ENCODE assay signal across 8 cellular contexts in the genomic region with DNA sequence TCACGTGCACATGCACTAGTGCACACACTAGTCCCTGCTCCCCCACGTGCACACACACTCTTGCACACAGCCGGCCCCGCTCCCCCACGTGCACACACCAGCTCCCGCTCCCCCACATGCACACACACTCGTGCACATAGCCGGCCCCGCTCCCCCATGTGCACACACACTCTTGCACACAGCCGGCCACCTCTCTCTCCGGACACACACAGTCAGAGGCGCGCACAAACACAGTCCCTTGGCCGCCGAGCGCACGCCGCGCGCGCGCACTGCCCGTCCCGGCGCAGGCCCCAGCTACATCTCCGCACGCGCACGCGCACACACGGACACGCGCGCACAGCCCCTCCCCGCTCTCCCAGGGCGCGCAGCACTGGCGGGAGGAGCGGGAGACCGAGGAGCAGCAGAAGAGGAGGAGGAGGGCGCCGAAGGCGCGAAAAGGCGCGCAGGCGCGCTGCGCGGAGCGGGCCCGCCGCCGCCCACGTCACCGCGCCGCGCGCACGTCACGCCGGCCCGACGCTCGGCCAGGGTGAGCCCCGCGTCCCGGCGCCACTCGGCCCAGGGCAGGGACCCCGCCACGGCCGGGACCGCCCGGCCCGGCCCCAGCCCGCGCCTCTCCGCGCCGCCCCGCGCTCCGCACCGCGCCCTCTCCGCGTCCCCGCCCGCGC. TPM values are rescaled to one million over a fixed set of nuclear protein-coding genes. Genes with fewer than 3 reads are reported as not detected.
DNase-seq lines count a peak whose midpoint lies in the region; ATAC-seq and TF ChIP-seq lines count a peak whose summit lies in the region.

A gene with protein sequence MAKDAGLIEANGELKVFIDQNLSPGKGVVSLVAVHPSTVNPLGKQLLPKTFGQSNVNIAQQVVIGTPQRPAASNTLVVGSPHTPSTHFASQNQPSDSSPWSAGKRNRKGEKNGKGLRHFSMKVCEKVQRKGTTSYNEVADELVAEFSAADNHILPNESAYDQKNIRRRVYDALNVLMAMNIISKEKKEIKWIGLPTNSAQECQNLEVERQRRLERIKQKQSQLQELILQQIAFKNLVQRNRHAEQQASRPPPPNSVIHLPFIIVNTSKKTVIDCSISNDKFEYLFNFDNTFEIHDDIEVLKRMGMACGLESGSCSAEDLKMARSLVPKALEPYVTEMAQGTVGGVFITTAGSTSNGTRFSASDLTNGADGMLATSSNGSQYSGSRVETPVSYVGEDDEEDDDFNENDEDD (plus strand): TSS at position 549 of the 665 bp plus-strand sequence. CDS start 1,085 bp downstream, outside the sequence.

- TF ChIP-seq CTCF in right atrium auricular region (IDR thresholded peaks at IDR 0.05) (no peak), psoas muscle (IDR thresholded peaks at IDR 0.05) (no peak)

- H3K4me3 ChIP-seq in right atrium auricular region (peak within 1 kb of the TSS; percentile 51 to 63), psoas muscle (peak within 1 kb of the TSS; percentile 71)

- peak; percentile 69 for TF ChIP-seq POLR2A in GM18505 (IDR thresholded peaks at IDR 0.05; ENCODE audit: borderline replicate concordance, extremely low read depth, insufficient read depth, insufficient read length)

- no peaks in the 10 kb centered on the region for H3K9me3 ChIP-seq in right atrium auricular region
- no peaks in the 10 kb centered on the region for H3K9me3 ChIP-seq in psoas muscle

- ATAC-seq in GM18505 (IDR thresholded peaks at IDR 0.05; ENCODE audit: unreplicated experiment) (peak; percentile 83), HG02870 (IDR thresholded peaks at IDR 0.05; ENCODE audit: unreplicated experiment) (peak; percentile 72), psoas muscle (peak; percentile 82 to 88 (median 87))

- H3K27me3 ChIP-seq in right atrium auricular region (no peaks in the 10 kb centered on the region), psoas muscle (ENCODE audit: insufficient read depth in 3 of 3, low read length in 2 of 3) (no peaks in the 10 kb centered on the region)

- intact Hi-C loops in T-helper 1 cell treated with Interleukin-12 subunit alpha and Interleukin-12 subunit beta and Interleukin-4 antibody, amounts not matched to agents 30 ng/mL and 1 ng/mL, for 36 hours (cut with micrococcal nuclease) = loop anchor here (1.0 to 10.0 kb wide), 4 partner anchors 94 to 731 kb away; a partner anchor contains a TSS
- intact Hi-C loops in psoas muscle (cut with DNase I) = no loop called here

- H3K4me1 ChIP-seq in right atrium auricular region (peaks cover 0 to 14% of the 10 kb centered on the region in 2 donors), psoas muscle (peaks cover 4% of the 10 kb centered on the region)

- DNase-seq in NCI-H1436 treated with DMSO at 0.1 percent for 48 hours (lab: John Stamatoyannopoulos, UW) (peak; percentile 24), anterior cingulate cortex (lab: John Stamatoyannopoulos, UW) (peak in 54 of 58 donors; percentile 28 to 88 (median 66)), right atrium auricular region (ENCODE audit: low spot score) (peak; percentile 61), psoas muscle (peak; percentile 63 to 79), kidney glomerular epithelial cell (lab: John Stamatoyannopoulos, UW) (no peak)

- H3K27ac ChIP-seq in right atrium auricular region = no peak within 1 kb of the TSS
- no peak within 1 kb of the TSS for H3K27ac ChIP-seq in psoas muscle

- 2 to 5% (median 2%) methylated on average over 41 to 91 of the region's 92 CpGs for WGBS in psoas muscle, 3 donors

- H3K36me3 ChIP-seq in right atrium auricular region (peaks cover 8% of the 10 kb centered on the region), psoas muscle (ENCODE audit: insufficient read depth in 1 of 2, low read depth in 1 of 2) (peaks cover 0 to 10% of the 10 kb centered on the region in 2 donors)

RNA-seq across cellular contexts. Expression of the gene that starts here (rescaled TPM):
- 112 and 119 TPM in 2 replicates for total RNA-seq in T-helper 1 cell treated with Interleukin-12 subunit alpha and Interleukin-12 subunit beta and Interleukin-4 antibody, amounts not matched to agents 30 ng/mL and 1 ng/mL, for 36 hours
- total RNA-seq in right atrium auricular region (10 to 100 TPM; 34.4 to 40.4 TPM), psoas muscle (10 to 100 TPM; 27.3 to 37.2 (median 31.6) TPM)
- 10 to 100 TPM; 18.8 to 40.2 (median 31.4) TPM for polyA plus RNA-seq in psoas muscle
